In the genomic region with DNA sequence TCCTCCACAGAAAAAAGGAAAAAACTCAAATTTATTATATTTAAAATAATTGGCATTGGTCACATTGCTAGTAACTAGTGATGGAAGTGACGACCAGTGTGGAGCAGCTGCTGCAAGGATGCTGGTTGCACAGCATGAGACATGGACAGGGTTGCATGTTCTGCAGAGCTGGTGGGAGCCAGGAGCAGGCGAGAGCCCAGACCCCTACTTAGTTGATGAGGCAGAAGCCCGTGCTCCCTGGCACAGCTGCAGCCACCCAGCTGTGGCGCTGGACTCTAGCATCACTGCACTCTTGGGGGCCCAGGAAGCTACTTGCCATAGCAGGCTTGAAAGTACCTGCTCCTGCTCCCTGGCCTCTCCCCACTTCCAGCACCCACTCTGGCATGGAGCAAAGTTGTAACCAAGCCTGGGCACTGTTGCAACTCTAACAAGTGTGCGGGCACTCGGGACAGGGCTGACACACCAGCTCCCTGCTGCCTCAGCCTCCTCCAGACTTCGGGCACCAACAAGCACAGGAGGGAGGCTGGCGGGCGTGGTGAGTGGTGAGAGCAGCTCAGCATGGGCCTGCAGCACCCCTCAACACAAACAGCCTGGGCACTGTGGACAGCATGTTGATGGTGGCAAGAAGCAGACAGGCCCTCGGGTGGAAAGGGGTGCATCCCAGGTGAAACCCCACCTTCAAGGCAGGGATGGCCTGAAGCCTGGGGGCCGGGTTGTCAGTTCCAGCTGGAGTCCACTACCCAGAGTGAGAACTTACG, we compare ENCODE assay signal across 19 cellular contexts.
DNase-seq lines count a peak whose midpoint lies in the region; ATAC-seq, FAIRE-seq and TF ChIP-seq lines count a peak whose summit lies in the region.
"Had no signal": no experiment of that assay in that cellular context is flagged by ENCODE, and none has a peak within 500 bp of the region (broad histone marks: within the 10 kb centered on the region; RNA-seq: fewer than 3 reads in every experiment).

No MANE protein-coding gene starts in this region.

- H3K9ac ChIP-seq in HepG2 (ENCODE audit: insufficient read depth, low read depth, low read length) (no peak overlapping the region), mesenchymal stem cell (ENCODE audit: low read length) (no peak overlapping the region)

- no peak overlapping the region for H3K4ac ChIP-seq in mesenchymal stem cell (ENCODE audit: low read depth in 1 of 2, low read length in 2 of 2)

- H2AFZ ChIP-seq in HepG2 (ENCODE audit: low read length) = no peak overlapping the region
- no peak overlapping the region for H2AFZ ChIP-seq in mesenchymal stem cell (ENCODE audit: low read depth, low read length)

- H3K36me3 ChIP-seq in HepG2 (replicated peaks in 1 of 2; ENCODE audit: control insufficient read depth in 1 of 2, insufficient read depth in 2 of 2, low read length in 2 of 2) (no peaks in the 10 kb centered on the region), right lobe of liver (no peaks in the 10 kb centered on the region), mesenchymal stem cell (ENCODE audit: control insufficient read depth in 1 of 2, insufficient read depth in 2 of 2, low read depth in 1 of 2, low read length in 2 of 2) (no peaks in the 10 kb centered on the region), sigmoid colon (no peaks in the 10 kb centered on the region)
- H3K36me3 ChIP-seq: BE2C had no signal

- H2BK5ac ChIP-seq in mesenchymal stem cell (ENCODE audit: low read depth, low read length, poor library complexity, severe bottlenecking) = no peak overlapping the region

- H3K9me3 ChIP-seq in HepG2 (ENCODE audit: low read length) (no peaks in the 10 kb centered on the region), right lobe of liver (no peaks in the 10 kb centered on the region), mesenchymal stem cell (ENCODE audit: control insufficient read depth, low read length) (no peaks in the 10 kb centered on the region), sigmoid colon (no peaks in the 10 kb centered on the region)
- H3K9me3 ChIP-seq: BE2C, Caco-2 had no signal

- H3K4me1 ChIP-seq in HepG2 (ENCODE audit: insufficient read depth, low read length) (no peaks in the 10 kb centered on the region), right lobe of liver (no peaks in the 10 kb centered on the region), mesenchymal stem cell (ENCODE audit: control insufficient read depth, insufficient read depth, low read depth, low read length) (no peaks in the 10 kb centered on the region), sigmoid colon (no peaks in the 10 kb centered on the region)
- H3K4me1 ChIP-seq: BE2C, Caco-2 had no signal

- H2BK120ac ChIP-seq in mesenchymal stem cell (ENCODE audit: low read depth, low read length) = no peak overlapping the region

- BruUV-seq in HepG2 (replicated peaks; lab: Mats Ljungman, UMichigan) = no TSS peak

- TF ChIP-seq EP300 in HepG2 (IDR thresholded peaks at IDR 0.05; ENCODE audit: low read depth in 2 of 2, low read length in 2 of 2) (no peak), HepG2 (CRISPR knock-in tag; IDR thresholded peaks at IDR 0.05; ENCODE audit: borderline replicate concordance) (no peak), sigmoid colon (IDR thresholded peaks at IDR 0.05) (no peak)

- WGBS in HepG2 (ENCODE audit: low lambda C conversion rate) = 16% methylated on average over 7 of the region's 12 CpGs
- WGBS in right lobe of liver (ENCODE audit: insufficient coverage, low coverage, low lambda C conversion rate, missing lambda C conversion rate) = 72% methylated on average over 1 of the region's 12 CpGs
- WGBS in mesenchymal stem cell = 86% methylated on average over 10 of the region's 12 CpGs
- 83% methylated on average over 12 of the region's 12 CpGs for WGBS in sigmoid colon, 2 donors

- no peaks in the 10 kb centered on the region for H3K79me1 ChIP-seq in mesenchymal stem cell (replicated peaks; ENCODE audit: low read length, poor library complexity, severe bottlenecking)

- H3K18ac ChIP-seq in mesenchymal stem cell (ENCODE audit: low read depth in 1 of 2, low read length in 2 of 2) = no peak overlapping the region

- H3K27me3 ChIP-seq in HepG2 (ENCODE audit: control insufficient read depth in 1 of 2, insufficient read depth in 2 of 2, low read length in 2 of 2) (no peaks in the 10 kb centered on the region), right lobe of liver (no peaks in the 10 kb centered on the region), mesenchymal stem cell (ENCODE audit: control insufficient read depth in 1 of 2, insufficient read depth in 1 of 2, low read length in 2 of 2) (no peaks in the 10 kb centered on the region), sigmoid colon (no peaks in the 10 kb centered on the region)
- H3K27me3 ChIP-seq: BE2C had no signal

- no peak for TF ChIP-seq POLR2A in HepG2 (IDR thresholded peaks at IDR 0.05; ENCODE audit: insufficient read depth in 1 of 2, low read depth in 2 of 2, low read length in 2 of 2)
- TF ChIP-seq POLR2A in right lobe of liver (IDR thresholded peaks at IDR 0.05) = no peak
- no peak for TF ChIP-seq POLR2A in sigmoid colon (IDR thresholded peaks at IDR 0.05)

- H3K4me2 ChIP-seq in HepG2 (ENCODE audit: low read depth, low read length) (no peak overlapping the region), mesenchymal stem cell (ENCODE audit: low read length, poor library complexity, severe bottlenecking) (no peak overlapping the region)

- in situ Hi-C loops in HepG2 (cut with HindIII; ENCODE audit: extremely low pct_ligation_motif_present, low pct_unique_long_range_greater_than_20kb) = loop anchor here (25.0 kb wide), 2 partner anchors 625 to 850 kb away; no protein-coding TSS in a partner anchor

- H2BK15ac ChIP-seq in mesenchymal stem cell (ENCODE audit: low read depth, poor library complexity, severe bottlenecking) = no peak overlapping the region

- CTCF ChIA-PET in HepG2 (lab: Yijun Ruan, JAX; ENCODE audit: low intra/inter-chr PET ratio, low total read pairs) = interaction anchor here (1.6 kb wide), 1 partner anchor 621 kb away, joined by 5 read pairs; no protein-coding TSS in a partner anchor

- peak overlapping the region in 1 of 2 experiments; percentile 13 for H3K14ac ChIP-seq in mesenchymal stem cell (ENCODE audit: low read length in 2 of 2)

- H3K27ac ChIP-seq in HepG2 (ENCODE audit: extremely low read length, insufficient read depth, low read length) = no peak overlapping the region
- H3K27ac ChIP-seq in right lobe of liver = no peak overlapping the region
- no peak overlapping the region for H3K27ac ChIP-seq in mesenchymal stem cell (ENCODE audit: low read length, poor library complexity, severe bottlenecking)
- no peak overlapping the region for H3K27ac ChIP-seq in sigmoid colon

- ATAC-seq in HepG2 = peak; percentile 48
- no peak for ATAC-seq in right lobe of liver
- ATAC-seq in HG02938 (IDR thresholded peaks at IDR 0.05; ENCODE audit: unreplicated experiment) = no peak

- H3K4me3 ChIP-seq in HepG2 (replicated peaks in 1 of 3; ENCODE audit: insufficient read depth in 1 of 3, low read depth in 2 of 3, low read length in 3 of 3) (no peak overlapping the region), right lobe of liver (no peak overlapping the region), mesenchymal stem cell (ENCODE audit: insufficient read depth in 1 of 2, low read depth in 1 of 2, low read length in 2 of 2) (no peak overlapping the region), sigmoid colon (no peak overlapping the region)

- H4K8ac ChIP-seq in mesenchymal stem cell (ENCODE audit: low read length) = peak overlapping the region; percentile 52

- no peak for TF ChIP-seq RAD21 in HepG2 (CRISPR knock-in tag; IDR thresholded peaks at IDR 0.05)

- intact Hi-C loops in HepG2 (cut with micrococcal nuclease; ENCODE audit: unreplicated experiment) = loop anchor here (1.0 kb wide), 1 partner anchor 139 kb away; no protein-coding TSS in a partner anchor
- intact Hi-C loops in right lobe of liver (cut with DNase I) = no loop called here
- intact Hi-C loops in sigmoid colon (cut with DNase I) = no loop called here

- no peaks in the 10 kb centered on the region for H3K79me2 ChIP-seq in HepG2 (ENCODE audit: insufficient read depth, low read length)

- H3K23ac ChIP-seq in mesenchymal stem cell (ENCODE audit: low read length in 2 of 2) = no peak overlapping the region

- H4K20me1 ChIP-seq in HepG2 (ENCODE audit: insufficient read depth, low read length) = no peaks in the 10 kb centered on the region

- peak overlapping the region in 1 of 2 experiments; percentile 15 for H2BK12ac ChIP-seq in mesenchymal stem cell (ENCODE audit: low read length in 2 of 2)

- no peak overlapping the region for H4K91ac ChIP-seq in mesenchymal stem cell (ENCODE audit: low read length)

- no peak overlapping the region for H2AK5ac ChIP-seq in mesenchymal stem cell (ENCODE audit: low read length, severe bottlenecking)

- TF ChIP-seq CTCF in HepG2 (CRISPR knock-in tag; IDR thresholded peaks at IDR 0.05) (no peak), right lobe of liver (IDR thresholded peaks at IDR 0.05) (no peak), sigmoid colon (IDR thresholded peaks at IDR 0.05) (no peak)

- DNase-seq in HepG2 (ENCODE audit: low spot score) (no peak), right lobe of liver (no peak), ecto neural progenitor cell (ENCODE audit: low spot score) (peak; percentile 34), mesenchymal stem cell (no peak), urothelium cell line (ENCODE audit: low spot score) (no peak), sigmoid colon (no peak)
- DNase-seq in stimulated activated CD4-positive, alpha-beta T cell treated with anti-CD3 and anti-CD28 coated beads, Interleukin-4, amount 100 ng/mL, for 4 hours = no peak
- DNase-seq: C1 segment of cervical spinal cord; CD4-positive, CD25-positive, alpha-beta regulatory T cell; DMS153; DMS79; GDM1; GOT3 had no signal

- FAIRE-seq in HepG2 (lab: Jason Lieb, UNC) (no peak), urothelium cell line (lab: Jason Lieb, UNC) (peak; percentile 9)
- FAIRE-seq: A204.1, GM12892, GM18507 had no signal

- POLR2A ChIA-PET in HepG2 (lab: Yijun Ruan, JAX) = no interaction called here

TF ChIP-seq in HepG2, 621 proteins besides CTCF, POLR2A, EP300 and RAD21 (continues in another document):
- TF ChIP-seq, protein P1, sequence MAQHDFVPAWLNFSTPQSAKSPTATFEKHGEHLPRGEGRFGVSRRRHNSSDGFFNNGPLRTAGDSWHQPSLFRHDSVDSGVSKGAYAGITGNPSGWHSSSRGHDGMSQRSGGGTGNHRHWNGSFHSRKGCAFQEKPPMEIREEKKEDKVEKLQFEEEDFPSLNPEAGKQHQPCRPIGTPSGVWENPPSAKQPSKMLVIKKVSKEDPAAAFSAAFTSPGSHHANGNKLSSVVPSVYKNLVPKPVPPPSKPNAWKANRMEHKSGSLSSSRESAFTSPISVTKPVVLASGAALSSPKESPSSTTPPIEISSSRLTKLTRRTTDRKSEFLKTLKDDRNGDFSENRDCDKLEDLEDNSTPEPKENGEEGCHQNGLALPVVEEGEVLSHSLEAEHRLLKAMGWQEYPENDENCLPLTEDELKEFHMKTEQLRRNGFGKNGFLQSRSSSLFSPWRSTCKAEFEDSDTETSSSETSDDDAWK (CRISPR knock-in tag; IDR thresholded peaks at IDR 0.05) = no peak
